In the genomic region with DNA sequence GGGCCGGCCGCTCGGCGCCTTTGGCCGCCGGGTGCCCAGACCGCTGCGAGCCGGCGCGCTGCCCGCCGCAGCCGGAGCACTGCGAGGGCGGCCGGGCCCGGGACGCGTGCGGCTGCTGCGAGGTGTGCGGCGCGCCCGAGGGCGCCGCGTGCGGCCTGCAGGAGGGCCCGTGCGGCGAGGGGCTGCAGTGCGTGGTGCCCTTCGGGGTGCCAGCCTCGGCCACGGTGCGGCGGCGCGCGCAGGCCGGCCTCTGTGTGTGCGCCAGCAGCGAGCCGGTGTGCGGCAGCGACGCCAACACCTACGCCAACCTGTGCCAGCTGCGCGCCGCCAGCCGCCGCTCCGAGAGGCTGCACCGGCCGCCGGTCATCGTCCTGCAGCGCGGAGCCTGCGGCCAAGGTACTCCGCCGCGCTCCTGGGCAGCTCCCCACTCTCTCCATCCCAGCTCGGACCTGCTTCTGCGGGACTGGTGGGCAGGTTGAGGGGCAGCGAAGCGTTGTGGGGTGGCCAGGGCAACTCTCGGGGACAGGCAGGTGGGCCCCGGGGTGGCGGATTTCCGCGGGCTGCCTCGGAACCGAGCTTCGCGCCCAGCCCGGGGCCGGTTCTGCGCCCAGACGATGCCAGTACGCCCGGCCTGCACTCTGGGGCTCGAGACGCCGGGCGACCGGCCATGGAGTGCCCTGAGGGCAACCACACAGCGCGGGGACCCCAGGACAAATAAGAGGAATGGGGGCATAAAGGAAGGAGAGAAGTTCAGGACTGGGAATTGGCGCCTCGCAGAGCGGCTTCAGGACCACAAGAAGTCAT, we compare ENCODE assay signal across 8 cellular contexts. TPM values are rescaled to one million over a fixed set of nuclear protein-coding genes. Genes with fewer than 3 reads are reported as not detected.
DNase-seq lines count a peak whose midpoint lies in the region; ATAC-seq and TF ChIP-seq lines count a peak whose summit lies in the region.

No MANE protein-coding gene starts in this region.

- no peaks in the 10 kb centered on the region for H3K9me3 Mint-ChIP-seq in activated T-cell treated with anti-CD3 and anti-CD28 coated beads, Interleukin-2, amount 50 U/mL, for 72 hours

- peak overlapping the region; percentile 45 for H3K4me3 ChIP-seq in H7 (ENCODE audit: insufficient read depth, low read depth, low read length)
- peak overlapping the region; percentile 91 for H3K4me3 ChIP-seq in left ventricle myocardium inferior
- peak overlapping the region; percentile 74 for H3K4me3 ChIP-seq in rectal smooth muscle tissue (ENCODE audit: low read length)

- peak; percentile 53 to 58 for ATAC-seq in activated T-cell treated with anti-CD3 and anti-CD28 coated beads, Interleukin-2, amount 50 U/mL, for 72 hours (replicated peaks in 1 of 2)
- no peak for ATAC-seq in HG02623 (IDR thresholded peaks at IDR 0.05; ENCODE audit: unreplicated experiment)

- H3K36me3 ChIP-seq in H7 (replicated peaks; ENCODE audit: control insufficient read depth, insufficient read depth, low read length) (no peaks in the 10 kb centered on the region), left ventricle myocardium inferior (no peaks in the 10 kb centered on the region), rectal smooth muscle tissue (ENCODE audit: control insufficient read depth, insufficient read depth, low read length) (no peaks in the 10 kb centered on the region)

- H3K27me3 ChIP-seq in H7 (ENCODE audit: control insufficient read depth, insufficient read depth, low read length) (peaks cover 48% of the 10 kb centered on the region), left ventricle myocardium inferior (ENCODE audit: low read depth) (no peaks in the 10 kb centered on the region), rectal smooth muscle tissue (ENCODE audit: control insufficient read depth, insufficient read depth, low read length) (peaks cover 12% of the 10 kb centered on the region)

- H3K27ac ChIP-seq in left ventricle myocardium inferior (replicated peaks), result peak overlapping the region; percentile 85
- peak overlapping the region; percentile 78 for H3K27ac ChIP-seq in rectal smooth muscle tissue (ENCODE audit: low read depth, low read length)

- DNase-seq in H7 (peak; percentile 75), left ventricle myocardium inferior (no peak), NOMO-1 treated with dmso at 0.1 percent for 144 hours (lab: John Stamatoyannopoulos, UW; ENCODE audit: unreplicated experiment) (no peak), SIG-M5 (lab: John Stamatoyannopoulos, UW) (no peak)
- DNase-seq in activated T-cell treated with anti-CD3 and anti-CD28 coated beads, Interleukin-2, amount 50 U/mL, for 72 hours, result peak; percentile 8 to 12
- no peak for DNase-seq in activated effector memory CD4-positive, alpha-beta T cell treated with anti-CD3 and anti-CD28 coated beads, Interleukin-2, amount 50 U/mL, for 16 hours

- H3K4me1 ChIP-seq in left ventricle myocardium inferior, result peaks cover 56% of the 10 kb centered on the region
- H3K4me1 ChIP-seq in rectal smooth muscle tissue (ENCODE audit: control insufficient read depth, insufficient read depth, low read length), result peaks cover 4% of the 10 kb centered on the region

- H3K4me1 Mint-ChIP-seq in activated T-cell treated with anti-CD3 and anti-CD28 coated beads, Interleukin-2, amount 50 U/mL, for 72 hours (ENCODE audit: low read depth), result peaks cover 8% of the 10 kb centered on the region

- peaks cover 77% of the 10 kb centered on the region for H3K27me3 Mint-ChIP-seq in activated T-cell treated with anti-CD3 and anti-CD28 coated beads, Interleukin-2, amount 50 U/mL, for 72 hours (ENCODE audit: low read depth)

- H3K9me3 ChIP-seq in left ventricle myocardium inferior (replicated peaks), result no peaks in the 10 kb centered on the region

- peak overlapping the region; percentile 82 to 89 for H3K4me3 Mint-ChIP-seq in activated T-cell treated with anti-CD3 and anti-CD28 coated beads, Interleukin-2, amount 50 U/mL, for 72 hours

- H3K9ac ChIP-seq in rectal smooth muscle tissue (ENCODE audit: low read length), result no peak overlapping the region

- intact Hi-C loops in left ventricle myocardium inferior (cut with micrococcal nuclease), result no loop called here

- TF ChIP-seq CTCF in left ventricle myocardium inferior (IDR thresholded peaks at IDR 0.05; ENCODE audit: borderline replicate concordance), result no peak

- no peaks in the 10 kb centered on the region for H3K36me3 Mint-ChIP-seq in activated T-cell treated with anti-CD3 and anti-CD28 coated beads, Interleukin-2, amount 50 U/mL, for 72 hours (ENCODE audit: insufficient read depth in 2 of 2)

- H3K27ac Mint-ChIP-seq in activated T-cell treated with anti-CD3 and anti-CD28 coated beads, Interleukin-2, amount 50 U/mL, for 72 hours, result no peak overlapping the region

RNA-seq across cellular contexts. Expression of a gene that starts 0.6 kb away (rescaled TPM):
- 11.5 and 14.5 TPM in 2 replicates for total RNA-seq in H7 (2014; rRNA removed; shearing (Covaris generic))
- not detected for total RNA-seq in activated T-cell treated with anti-CD3 and anti-CD28 coated beads, Interleukin-2, amount 50 U/mL, for 72 hours
- total RNA-seq in left ventricle myocardium inferior, result 62.6 TPM

RNA-seq across cellular contexts. Expression of a gene that starts 7.5 kb away (rescaled TPM):
- not detected in 2 replicates for total RNA-seq in H7 (2014; rRNA removed; shearing (Covaris generic))
- not detected for total RNA-seq in activated T-cell treated with anti-CD3 and anti-CD28 coated beads, Interleukin-2, amount 50 U/mL, for 72 hours
- total RNA-seq in left ventricle myocardium inferior, result 0.27 TPM

Comparison
In these comparisons a context has a peak if more than half of its experiments do, and no peak if none do; other contexts are left out.
1. DNase-seq: peak in H7 (single experiment) and activated T-cell treated with anti-CD3 and anti-CD28 coated beads, Interleukin-2, amount 50 U/mL, for 72 hours (2 of 2); none in left ventricle myocardium inferior (single experiment), NOMO-1 treated with dmso at 0.1 percent for 144 hours (single experiment), activated effector memory CD4-positive, alpha-beta T cell treated with anti-CD3 and anti-CD28 coated beads, Interleukin-2, amount 50 U/mL, for 16 hours (single experiment) and SIG-M5 (single experiment).
2. RNA of a gene that starts 0.6 kb away (total RNA-seq): 62.6 TPM in left ventricle myocardium inferior (single experiment) and 11.5 to 14.5 TPM in H7; not detected in activated T-cell treated with anti-CD3 and anti-CD28 coated beads, Interleukin-2, amount 50 U/mL, for 72 hours; every median in the first group is over 10 times any median in the second.
3. Peak in every context shown above with its lines, with median percentiles within 50 percentile points of each other: H3K4me3 ChIP-seq.